In the genomic region with DNA sequence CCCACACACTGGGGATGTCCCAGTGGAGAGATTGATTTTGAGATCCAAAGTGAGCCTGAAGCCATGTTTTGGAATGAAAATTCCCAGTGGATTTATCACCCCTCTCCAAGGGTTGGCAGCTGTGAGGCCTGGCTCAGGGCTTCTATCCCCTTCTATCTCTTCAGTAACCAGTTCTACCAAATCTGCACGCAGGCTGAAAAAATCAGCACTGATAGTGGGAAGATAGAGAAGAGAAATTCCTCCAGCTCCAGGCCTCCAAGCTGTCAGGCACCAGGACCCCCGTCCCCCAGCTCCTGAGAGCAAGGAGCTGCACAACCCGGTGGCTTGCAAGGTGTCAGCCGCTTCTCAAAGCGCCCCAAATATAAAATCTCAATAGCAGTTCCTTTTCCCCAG, we compare ENCODE assay signal across 9 cellular contexts. TPM values are rescaled to one million over a fixed set of nuclear protein-coding genes. Genes with fewer than 3 reads are reported as not detected.
DNase-seq lines count a peak whose midpoint lies in the region; ATAC-seq, FAIRE-seq and TF ChIP-seq lines count a peak whose summit lies in the region.
"Had no signal": no experiment of that assay in that cellular context is flagged by ENCODE, and none has a peak within 500 bp of the region (broad histone marks: within the 10 kb centered on the region; RNA-seq: fewer than 3 reads in every experiment).

No MANE protein-coding gene starts in this region.

- no TSS peak for BruUV-seq in HCT116 (replicated peaks; lab: Mats Ljungman, UMichigan)

- peak overlapping the region; percentile 89 for H3K4me2 ChIP-seq in HCT116 (ENCODE audit: low read length)

- H3K79me2 ChIP-seq in HCT116 (ENCODE audit: insufficient read depth, low read length): peaks cover 25% of the 10 kb centered on the region

- no peaks in the 10 kb centered on the region for H4K20me1 ChIP-seq in HCT116 (ENCODE audit: insufficient read depth)

- no peaks in the 10 kb centered on the region for H3K9me3 ChIP-seq in HCT116 (ENCODE audit: control insufficient read depth in 1 of 2, insufficient read depth in 1 of 2, low read depth in 1 of 2, low read length in 2 of 2)
- no peaks in the 10 kb centered on the region for H3K9me3 ChIP-seq in WERI-Rb-1 (ENCODE audit: severe bottlenecking)
- no peaks in the 10 kb centered on the region for H3K9me3 ChIP-seq in small intestine (ENCODE audit: control insufficient read depth, low read depth)

- DNase-seq in HCT116 (ENCODE audit: low read depth, low spot score) (no peak), WERI-Rb-1 (no peak), glutamatergic neuron (no peak), small intestine (no peak), occipital lobe (lab: John Stamatoyannopoulos, UW) (no peak), posterior cingulate gyrus (no peak)
- DNase-seq in activated CD8-positive, alpha-beta memory T cell treated with anti-CD3 and anti-CD28 coated beads, Interleukin-2, amount 50 U/mL, for 4 hours: no peak
- DNase-seq: NCI-H2029 had no signal

- H3K27me3 Mint-ChIP-seq in glutamatergic neuron (ENCODE audit: unreplicated experiment): peaks cover 6% of the 10 kb centered on the region

- CTCF ChIA-PET in HCT116 (lab: Charles Lee): interaction anchor here (0.9 to 1.8 kb wide), 2 partner anchors 133 to 170 kb away, joined by 6 to 8 read pairs; a partner anchor contains a TSS

- H3K27me3 ChIP-seq in HCT116 (ENCODE audit: insufficient read depth, low read length): no peaks in the 10 kb centered on the region
- no peaks in the 10 kb centered on the region for H3K27me3 ChIP-seq in WERI-Rb-1 (ENCODE audit: insufficient read depth, low read depth, severe bottlenecking)
- no peaks in the 10 kb centered on the region for H3K27me3 ChIP-seq in small intestine (ENCODE audit: control insufficient read depth in 2 of 2, insufficient read depth in 2 of 2, low read length in 2 of 2)

- no peak for ATAC-seq in HCT116
- no peak for ATAC-seq in GM21619 (IDR thresholded peaks at IDR 0.05; ENCODE audit: unreplicated experiment)

- TF ChIP-seq POLR2A in HCT116 (IDR thresholded peaks at IDR 0.05; ENCODE audit: borderline replicate concordance, extremely low read depth, insufficient read depth, insufficient read length): peak; percentile 7

- H3K4me3 Mint-ChIP-seq in glutamatergic neuron (ENCODE audit: unreplicated experiment): peak overlapping the region; percentile 96

- H3K9ac ChIP-seq in HCT116 (ENCODE audit: low read length): peak overlapping the region; percentile 86

- H3K4me1 ChIP-seq in HCT116 (ENCODE audit: control insufficient read depth in 1 of 2, insufficient read depth in 2 of 2, low read length in 2 of 2): peaks cover 22 to 32% of the 10 kb centered on the region in 2 experiments; a peak in 3 of 4 replicates
- peaks cover 0 to 5% of the 10 kb centered on the region in 2 donors for H3K4me1 ChIP-seq in small intestine (ENCODE audit: control insufficient read depth in 2 of 2, insufficient read depth in 1 of 2, low read depth in 1 of 2, low read length in 1 of 2)

- 12 to 21% (median 17%) methylated on average over 5 of the region's 5 CpGs for WGBS in small intestine, 3 donors

- H3K9me3 Mint-ChIP-seq in glutamatergic neuron (ENCODE audit: unreplicated experiment): peaks cover 14% of the 10 kb centered on the region

- POLR2A ChIA-PET in HCT116 (lab: Charles Lee): interaction anchor here (0.9 to 1.6 kb wide), 2 partner anchors 169 to 177 kb away, joined by 3 to 7 read pairs; a partner anchor contains a TSS

- RAD21 ChIA-PET in HCT116 (lab: Charles Lee; ENCODE audit: low non-redundant PET in 1 of 2, low total read pairs in 2 of 2, uncharacterized antibody in 2 of 2, unreplicated experiment in 2 of 2): no interaction called here

- no peak for TF ChIP-seq RAD21 in HCT116 (IDR thresholded peaks at IDR 0.05; ENCODE audit: low read depth)

- no peaks in the 10 kb centered on the region for H3K9me2 ChIP-seq in HCT116 (ENCODE audit: insufficient read depth)

- H3K4me3 ChIP-seq in HCT116 (replicated peaks in 1 of 2; ENCODE audit: low read depth in 1 of 2, low read length in 2 of 2): peak overlapping the region; percentile 83 to 96
- H3K4me3 ChIP-seq in WERI-Rb-1 (ENCODE audit: low read depth, low read length): peak overlapping the region; percentile 96
- H3K4me3 ChIP-seq in small intestine (ENCODE audit: low read depth in 1 of 2, low read length in 2 of 2): peak overlapping the region; percentile 81 to 90

- H3K36me3 Mint-ChIP-seq in glutamatergic neuron (ENCODE audit: unreplicated experiment): no peaks in the 10 kb centered on the region

- intact Hi-C loops in HCT116 (cut with micrococcal nuclease) (no loop called here), posterior cingulate gyrus (cut with DNase I) (loop anchor here (5.0 kb wide), 1 partner anchor 39 kb away; a partner anchor contains a TSS)

- no peak for FAIRE-seq in small intestine (lab: Jason Lieb, UNC)

- H3K36me3 ChIP-seq in HCT116 (ENCODE audit: control insufficient read depth in 1 of 2, insufficient read depth in 2 of 2, low read length in 2 of 2) (0 out of 4 replicates have a peak, but pooled peaks cover 0 to 6% of the 10 kb centered on the region in 2 experiments), WERI-Rb-1 (peaks cover 56% of the 10 kb centered on the region), small intestine (ENCODE audit: control insufficient read depth in 2 of 2, insufficient read depth in 2 of 2, low read length in 2 of 2) (no peaks in the 10 kb centered on the region)

- TF ChIP-seq CTCF in HCT116 (IDR thresholded peaks at IDR 0.05 in 2 of 3, conservative IDR thresholded peaks at IDR 0.05 in 1 of 3; ENCODE audit: borderline replicate concordance in 1 of 3, insufficient read depth in 1 of 3, low read depth in 2 of 3, low read length in 2 of 3): no peak
- TF ChIP-seq CTCF in WERI-Rb-1 (IDR thresholded peaks at IDR 0.05; ENCODE audit: low read depth, low read length): no peak
- no peak for TF ChIP-seq CTCF in glutamatergic neuron (IDR thresholded peaks at IDR 0.05; ENCODE audit: partially characterized antibody, unreplicated experiment)

- H2AFZ ChIP-seq in HCT116 (ENCODE audit: low read depth, low read length, poor library complexity, severe bottlenecking): no peak overlapping the region

- peak overlapping the region; percentile 83 for H3K27ac Mint-ChIP-seq in glutamatergic neuron (ENCODE audit: unreplicated experiment)

- H3K4me1 Mint-ChIP-seq in glutamatergic neuron (ENCODE audit: low read depth, unreplicated experiment): peaks cover 14% of the 10 kb centered on the region

- H3K27ac ChIP-seq in HCT116 (ENCODE audit: low read depth, low read length) (peak overlapping the region; percentile 97), WERI-Rb-1 (peak overlapping the region; percentile 97), small intestine (ENCODE audit: low read depth in 1 of 2, low read length in 1 of 2) (peak overlapping the region; percentile 35 to 81)

TF ChIP-seq in HCT116, 20 proteins besides CTCF, POLR2A, EP300 and RAD21 (continues in another document):
- TF ChIP-seq ZFX (IDR thresholded peaks at IDR 0.05) (no peak), EZH2 (IDR thresholded peaks at IDR 0.05) (no peak), POLR2AphosphoS5 (IDR thresholded peaks at IDR 0.05; ENCODE audit: low read depth, low read length) (no peak), ZNF274 (IDR thresholded peaks at IDR 0.05; ENCODE audit: low read depth, low read length) (no peak), EGR1 (IDR thresholded peaks at IDR 0.05; ENCODE audit: low read depth) (no peak)
- TF ChIP-seq, protein P1, sequence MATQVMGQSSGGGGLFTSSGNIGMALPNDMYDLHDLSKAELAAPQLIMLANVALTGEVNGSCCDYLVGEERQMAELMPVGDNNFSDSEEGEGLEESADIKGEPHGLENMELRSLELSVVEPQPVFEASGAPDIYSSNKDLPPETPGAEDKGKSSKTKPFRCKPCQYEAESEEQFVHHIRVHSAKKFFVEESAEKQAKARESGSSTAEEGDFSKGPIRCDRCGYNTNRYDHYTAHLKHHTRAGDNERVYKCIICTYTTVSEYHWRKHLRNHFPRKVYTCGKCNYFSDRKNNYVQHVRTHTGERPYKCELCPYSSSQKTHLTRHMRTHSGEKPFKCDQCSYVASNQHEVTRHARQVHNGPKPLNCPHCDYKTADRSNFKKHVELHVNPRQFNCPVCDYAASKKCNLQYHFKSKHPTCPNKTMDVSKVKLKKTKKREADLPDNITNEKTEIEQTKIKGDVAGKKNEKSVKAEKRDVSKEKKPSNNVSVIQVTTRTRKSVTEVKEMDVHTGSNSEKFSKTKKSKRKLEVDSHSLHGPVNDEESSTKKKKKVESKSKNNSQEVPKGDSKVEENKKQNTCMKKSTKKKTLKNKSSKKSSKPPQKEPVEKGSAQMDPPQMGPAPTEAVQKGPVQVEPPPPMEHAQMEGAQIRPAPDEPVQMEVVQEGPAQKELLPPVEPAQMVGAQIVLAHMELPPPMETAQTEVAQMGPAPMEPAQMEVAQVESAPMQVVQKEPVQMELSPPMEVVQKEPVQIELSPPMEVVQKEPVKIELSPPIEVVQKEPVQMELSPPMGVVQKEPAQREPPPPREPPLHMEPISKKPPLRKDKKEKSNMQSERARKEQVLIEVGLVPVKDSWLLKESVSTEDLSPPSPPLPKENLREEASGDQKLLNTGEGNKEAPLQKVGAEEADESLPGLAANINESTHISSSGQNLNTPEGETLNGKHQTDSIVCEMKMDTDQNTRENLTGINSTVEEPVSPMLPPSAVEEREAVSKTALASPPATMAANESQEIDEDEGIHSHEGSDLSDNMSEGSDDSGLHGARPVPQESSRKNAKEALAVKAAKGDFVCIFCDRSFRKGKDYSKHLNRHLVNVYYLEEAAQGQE (IDR thresholded peaks at IDR 0.05; ENCODE audit: low read depth): no peak

RNA-seq across cellular contexts. Expression of a gene that starts 1.0 kb away (rescaled TPM):
- total RNA-seq in HCT116 (2021; ENCODE audit: unreplicated experiment): 98.1 TPM
- 58.9 and 59.8 TPM in 2 replicates for polyA plus RNA-seq in HCT116 (2012)
- 143 TPM for total RNA-seq in glutamatergic neuron (ENCODE audit: unreplicated experiment)
- 10 to 100 TPM; 19.9 to 48.7 (median 24.9) TPM for polyA plus RNA-seq in small intestine
- total RNA-seq in occipital lobe: 20.0 TPM

RNA-seq across cellular contexts. Expression of a gene that starts 6.4 kb away (rescaled TPM):
- total RNA-seq in HCT116 (2021; ENCODE audit: unreplicated experiment): 13.5 TPM
- polyA plus RNA-seq in HCT116 (2012): 5.6 and 7.3 TPM in 2 replicates
- 17.0 TPM for total RNA-seq in glutamatergic neuron (ENCODE audit: unreplicated experiment)
- 10 to 100 TPM in 1 of 3 donors, 1 to 10 TPM in 2; 7.3 to 11.3 (median 7.6) TPM for polyA plus RNA-seq in small intestine
- total RNA-seq in occipital lobe: 27.1 TPM

RNA-seq across cellular contexts. Expression of a gene that starts 41.7 kb away (rescaled TPM):
- total RNA-seq in HCT116 (2021; ENCODE audit: unreplicated experiment) (52.0 TPM), glutamatergic neuron (ENCODE audit: unreplicated experiment) (53.3 TPM), occipital lobe (21.8 TPM)
- 48.8 and 59.9 TPM in 2 replicates for polyA plus RNA-seq in HCT116 (2012)
- polyA plus RNA-seq in small intestine: 10 to 100 TPM; 38.5 to 46.7 (median 46.6) TPM

RNA-seq across cellular contexts. Expression of a gene that starts 53.9 kb away (rescaled TPM):
- total RNA-seq in HCT116 (2021; ENCODE audit: unreplicated experiment) (22.7 TPM), glutamatergic neuron (ENCODE audit: unreplicated experiment) (44.0 TPM), occipital lobe (2.7 TPM)
- polyA plus RNA-seq in HCT116 (2012): 14.8 and 15.0 TPM in 2 replicates
- polyA plus RNA-seq in small intestine: 10 to 100 TPM in 2 of 3 donors, 1 to 10 TPM in 1; 9.7 to 13.6 (median 13.2) TPM

RNA-seq across cellular contexts. Expression of a gene that starts 54.8 kb away (rescaled TPM):
- total RNA-seq in HCT116 (2021; ENCODE audit: unreplicated experiment): 35.7 TPM
- 29.2 and 33.0 TPM in 2 replicates for polyA plus RNA-seq in HCT116 (2012)
- total RNA-seq in glutamatergic neuron (ENCODE audit: unreplicated experiment): 59.8 TPM
- 10 to 100 TPM in 2 of 3 donors, 1 to 10 TPM in 1; 6.5 to 15.2 (median 15.0) TPM for polyA plus RNA-seq in small intestine
- total RNA-seq in occipital lobe: 44.8 TPM
